Comparison of ENCODE assay signal across 8 cellular contexts in the genomic region with DNA sequence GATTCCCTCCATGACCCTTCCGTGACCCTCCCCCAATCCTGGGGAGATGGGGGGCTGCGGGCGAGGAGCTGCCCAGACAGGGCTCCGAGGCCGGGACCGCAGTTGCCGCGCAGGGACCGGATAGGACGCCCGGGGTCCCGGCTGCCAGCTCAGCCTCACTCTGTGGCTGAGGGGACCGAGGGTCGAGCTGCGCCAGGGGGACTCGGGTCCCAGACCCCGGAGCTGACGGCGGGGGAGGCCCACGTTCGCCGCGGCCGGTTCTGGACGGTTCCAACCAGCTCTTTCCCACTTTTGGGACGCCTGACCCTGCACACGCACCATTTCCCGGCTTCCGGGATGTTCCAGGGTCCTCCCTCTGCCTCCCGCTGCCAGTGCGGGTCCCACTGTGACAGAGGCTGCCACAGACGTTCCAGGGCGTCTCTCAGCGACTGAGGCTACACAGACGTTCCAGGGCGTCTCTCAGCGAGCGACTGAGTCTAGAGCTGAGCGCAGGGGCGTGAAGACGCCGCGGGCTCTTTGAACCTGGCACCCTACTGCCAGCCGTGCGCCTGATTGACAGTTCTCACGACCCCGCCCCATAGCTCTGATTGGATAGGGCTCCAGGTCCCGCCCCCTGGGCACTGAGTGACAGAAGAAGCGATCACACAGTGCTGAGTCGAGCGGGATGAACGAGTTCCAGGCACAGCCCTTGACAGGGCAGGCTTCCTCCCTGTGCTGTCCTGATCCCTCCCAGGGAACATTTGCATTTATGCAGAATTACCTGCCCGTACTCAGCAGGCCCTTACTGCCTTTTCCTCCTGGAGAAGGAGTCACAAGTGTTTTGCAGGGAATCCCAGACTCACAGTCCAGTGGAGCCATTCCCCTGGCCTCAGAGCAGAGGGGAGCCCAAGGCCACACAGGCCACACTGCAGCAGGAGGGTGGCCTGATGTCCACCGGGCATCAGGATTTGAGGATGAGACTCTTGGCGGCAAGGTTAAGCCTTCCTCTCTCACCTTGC. TPM values are rescaled to one million over a fixed set of nuclear protein-coding genes. Genes with fewer than 3 reads are reported as not detected.
DNase-seq lines count a peak whose midpoint lies in the region; ATAC-seq and TF ChIP-seq lines count a peak whose summit lies in the region.

A gene (minus strand): TSS at position 472 of the 998 bp plus-strand sequence. CDS start 151 bp downstream, at position 321.

- H3K9ac ChIP-seq in MM.1S (ENCODE audit: low read length) = peak within 1 kb of the TSS; percentile 64

- no peak for TF ChIP-seq EP300 in transverse colon (IDR thresholded peaks at IDR 0.05; ENCODE audit: low read depth)

- H2AFZ ChIP-seq in MM.1S (ENCODE audit: low read length) = peak within 1 kb of the TSS; percentile 98

- no peaks in the 10 kb centered on the region for H3K9me2 ChIP-seq in MM.1S (replicated peaks; ENCODE audit: insufficient read depth, low read length)

- peak; percentile 91 for TF ChIP-seq POLR2A in transverse colon (IDR thresholded peaks at IDR 0.05)

- WGBS in heart right ventricle, 2 donors = 1% methylated on average over 55 of the region's 55 CpGs
- WGBS in transverse colon (ENCODE audit: low coverage in 1 of 2), 2 donors = 4 to 15% methylated on average over 2 to 38 of the region's 55 CpGs

- H3F3A ChIP-seq in MM.1S (ENCODE audit: insufficient read depth, low read length) = no peaks in the 10 kb centered on the region

- peaks cover 3% of the 10 kb centered on the region; the same call in 1 of the 2 replicates for H3K4me1 ChIP-seq in HAP-1
- no peaks in the 10 kb centered on the region for H3K4me1 ChIP-seq in MM.1S (ENCODE audit: low read length)
- H3K4me1 ChIP-seq in heart right ventricle = peaks cover 0 to 29% (median 18%) of the 10 kb centered on the region in 9 donors
- peaks cover 5 to 38% (median 10%) of the 10 kb centered on the region in 4 donors for H3K4me1 ChIP-seq in transverse colon

- DNase-seq in GM03348 (ENCODE audit: low spot score) (peak; percentile 97), HAP-1 (ENCODE audit: low spot score in 2 of 2) (peak; percentile 86 to 97), MM.1S (peak; percentile 98), T follicular helper cell (ENCODE audit: low read depth) (peak; percentile 97), amniotic epithelial cell (ENCODE audit: low read depth) (peak; percentile 90), heart right ventricle (peak; percentile 97 to 98), pons (ENCODE audit: low spot score) (peak; percentile 98), transverse colon (peak; percentile 99)

- intact Hi-C loops in heart right ventricle (cut with DNase I) (loop anchor here in 6 of 10 donors (2.0 to 5.0 kb wide), 5 partner anchors 31 to 67 kb away; a partner anchor contains a TSS), transverse colon (cut with DNase I; ENCODE audit: low total_unique reads) (loop anchor here (10.0 kb wide), 1 partner anchor 139 kb away; no protein-coding TSS in a partner anchor)

- H3K79me2 ChIP-seq in MM.1S (ENCODE audit: low read length) = no peaks in the 10 kb centered on the region

- no peaks in the 10 kb centered on the region for H3K36me3 ChIP-seq in HAP-1 (replicated peaks)
- H3K36me3 ChIP-seq in MM.1S (replicated peaks; ENCODE audit: insufficient read depth, low read length) = no peaks in the 10 kb centered on the region
- H3K36me3 ChIP-seq in heart right ventricle = no peaks in the 10 kb centered on the region
- no peaks in the 10 kb centered on the region for H3K36me3 ChIP-seq in transverse colon

- H3K27me3 ChIP-seq in HAP-1 (ENCODE audit: low read depth) = no peaks in the 10 kb centered on the region
- H3K27me3 ChIP-seq in MM.1S (replicated peaks; ENCODE audit: insufficient read depth, low read length) = no peaks in the 10 kb centered on the region
- no peaks in the 10 kb centered on the region for H3K27me3 ChIP-seq in heart right ventricle
- no peaks in the 10 kb centered on the region for H3K27me3 ChIP-seq in transverse colon

- no peaks in the 10 kb centered on the region for H3K9me3 ChIP-seq in HAP-1
- H3K9me3 ChIP-seq in MM.1S (replicated peaks; ENCODE audit: insufficient read depth, low read length) = no peaks in the 10 kb centered on the region
- no peaks in the 10 kb centered on the region for H3K9me3 ChIP-seq in heart right ventricle
- no peaks in the 10 kb centered on the region for H3K9me3 ChIP-seq in transverse colon

- peak within 1 kb of the TSS; percentile 97 for H3K4me2 ChIP-seq in MM.1S (ENCODE audit: low read depth, low read length)

- peak; percentile 99 to 100 (median 99) for ATAC-seq in heart right ventricle

- peak within 1 kb of the TSS; percentile 18; the same call in 1 of the 2 replicates for H3K27ac ChIP-seq in MM.1S (ENCODE audit: low read length)
- H3K27ac ChIP-seq in heart right ventricle = peak within 1 kb of the TSS; percentile 74 to 98 (median 92)
- H3K27ac ChIP-seq in transverse colon = peak within 1 kb of the TSS; percentile 91 to 96 (median 94)

- peak within 1 kb of the TSS; percentile 74 for H3K4me3 ChIP-seq in HAP-1
- peak within 1 kb of the TSS; percentile 90 for H3K4me3 ChIP-seq in MM.1S (ENCODE audit: low read length)
- peak within 1 kb of the TSS; percentile 77 to 98 (median 87) for H3K4me3 ChIP-seq in heart right ventricle
- H3K4me3 ChIP-seq in transverse colon = peak within 1 kb of the TSS; percentile 53 to 84 (median 74)

- no peaks in the 10 kb centered on the region for H4K20me1 ChIP-seq in MM.1S (ENCODE audit: insufficient read depth, low read length)

- no peak for TF ChIP-seq CTCF in MM.1S (IDR thresholded peaks at IDR 0.05; ENCODE audit: low read length)
- TF ChIP-seq CTCF in heart right ventricle (IDR thresholded peaks at IDR 0.05) = peak in 1 of 9 donors; percentile 5
- no peak for TF ChIP-seq CTCF in transverse colon (IDR thresholded peaks at IDR 0.05)

- in situ Hi-C loops in HAP-1 (cut with MboI; ENCODE audit: low sequenced_read_pairs) (no loop called here), transverse colon (cut with MboI; ENCODE audit: low pct_ligation_motif_present in 1 of 4, low pct_unique_long_range_greater_than_20kb in 1 of 4, low sequenced_read_pairs in 3 of 4) (no loop called here)

RNA-seq across cellular contexts. Expression of the gene that starts here (rescaled TPM):
- total RNA-seq in heart right ventricle (1 to 10 TPM; 2.1 to 6.2 (median 4.5) TPM), transverse colon (1 to 10 TPM; 1.2 to 6.5 (median 3.4) TPM)
- 1 to 10 TPM; 1.6 to 2.9 TPM for polyA plus RNA-seq in heart right ventricle

Comparison
In these comparisons a context has a peak if more than half of its experiments do, and no peak if none do; other contexts are left out.
1. Peak in every context shown above with its lines: DNase-seq, ATAC-seq, H3K4me3 ChIP-seq and H3K27ac ChIP-seq.
2. H3K27ac ChIP-seq: peak in every context shown above with its lines; median percentile 94 in transverse colon; 92 in heart right ventricle; 18 in MM.1S.